ENCODE assay signal across 16 cellular contexts in genomic region chr13:99398916-99399622, GRCh38.
"Had no signal": no experiment of that assay in that cellular context is flagged by ENCODE, and none has a peak within 500 bp of the region (broad histone marks: within the 10 kb centered on the region; RNA-seq: fewer than 3 reads in every experiment).

No MANE protein-coding gene starts in this region.

- H3K4me3 ChIP-seq: skin epidermis, suprapubic skin had no signal

- H3K27ac Mint-ChIP-seq: endodermal cell; T-helper 1 cell treated with Interleukin-12 subunit alpha and Interleukin-12 subunit beta and Interleukin-4 antibody, amounts not matched to agents 30 μg/mL and 1 μg/mL, for 36 hours; type B pancreatic cell had no signal

- H3K27me3 ChIP-seq: brain microvascular endothelial cell, suprapubic skin had no signal

- H3K36me3 Mint-ChIP-seq: type B pancreatic cell had no signal

- ATAC-seq: SK-N-SH treated with all-trans-retinoic acid at 6 μM for 48 hours had no signal

- H3K36me3 ChIP-seq: brain microvascular endothelial cell, suprapubic skin had no signal

- H3K4me3 Mint-ChIP-seq: endodermal cell, type B pancreatic cell had no signal

- H3K9me3 Mint-ChIP-seq: type B pancreatic cell had no signal

- H3K4me1 ChIP-seq: parathyroid adenoma, suprapubic skin had no signal

- DNase-seq: activated CD8-positive, alpha-beta memory T cell treated with anti-CD3 and anti-CD28 coated beads, Interleukin-2, amount 50 U/mL, for 4 hours; amniotic stem cell; brain microvascular endothelial cell; cerebellar nuclear complex; dermis blood vessel endothelial cell; endodermal cell; erythroblast; hippocampal formation; kidney glomerular epithelial cell; SHP77 had no signal

- H3K27ac ChIP-seq: brain microvascular endothelial cell, parathyroid adenoma, skin epidermis, suprapubic skin had no signal

- H3K9me3 ChIP-seq: suprapubic skin had no signal
